ENCODE assay signal across 8 cellular contexts in genomic region chr1:28510350-28511223, GRCh38. TPM values are rescaled to one million over a fixed set of nuclear protein-coding genes. Genes with fewer than 3 reads are reported as not detected.
A peak's percentile ranks its signal among the peaks of the same experiment; 100 is the strongest.
DNase-seq lines count a peak whose midpoint lies in the region; ATAC-seq lines count a peak whose summit lies in the region.

No MANE protein-coding gene starts in this region.

- ATAC-seq in HG02885 (IDR thresholded peaks at IDR 0.05; ENCODE audit: poor library complexity, unreplicated experiment) (no peak), left cardiac atrium (no peak)

- DNase-seq in DMS 273 treated with DMSO at 0.1 percent for 48 hours (lab: John Stamatoyannopoulos, UW) (peak; percentile 88), Kasumi-1 (lab: John Stamatoyannopoulos, UW) (peak; percentile 75 to 76), iris pigment epithelial cell (ENCODE audit: low read depth) (peak; percentile 48), 8988T (no peak), NCI-H748 (lab: John Stamatoyannopoulos, UW; ENCODE audit: unreplicated experiment) (no peak), left cardiac atrium (no peak)
- peak; percentile 86 for DNase-seq in activated CD8-positive, alpha-beta memory T cell treated with anti-CD3 and anti-CD28 coated beads, Interleukin-2, amount 50 U/mL, for 48 hours

- intact Hi-C loops in left cardiac atrium (cut with DNase I), result no loop called here

RNA-seq across cellular contexts. Expression of gene RCC1, which starts 4.7 kb away (rescaled TPM):
- 10 to 100 TPM in 1 of 2 donors, 1 to 10 TPM in 1; 7.3 to 10.8 TPM for total RNA-seq in left cardiac atrium

RNA-seq across cellular contexts. Expression of gene TRNAU1AP, which starts 42.3 kb away (rescaled TPM):
- 10 to 100 TPM; 15.5 TPM for total RNA-seq in left cardiac atrium

Comparison
In these comparisons a context has a peak if more than half of its experiments do, and no peak if none do; other contexts are left out.
1. DNase-seq: peak in DMS 273 treated with DMSO at 0.1 percent for 48 hours (single experiment), Kasumi-1 (2 of 2), activated CD8-positive, alpha-beta memory T cell treated with anti-CD3 and anti-CD28 coated beads, Interleukin-2, amount 50 U/mL, for 48 hours (single experiment) and iris pigment epithelial cell (single experiment); none in 8988T (single experiment), NCI-H748 (single experiment) and left cardiac atrium (single experiment).